In genomic region chr17:21033350-21033749, GRCh38 we compare ENCODE assay signal across 13 cellular contexts. TPM values are rescaled to one million over a fixed set of nuclear protein-coding genes. Genes with fewer than 3 reads are reported as not detected.
DNase-seq lines count a peak whose midpoint lies in the region; ATAC-seq and TF ChIP-seq lines count a peak whose summit lies in the region.
"Had no signal": no experiment of that assay in that cellular context is flagged by ENCODE, and none has a peak within 500 bp of the region (broad histone marks: within the 10 kb centered on the region; RNA-seq: fewer than 3 reads in every experiment).

No MANE protein-coding gene starts in this region.

- H3K4me3 ChIP-seq in GM23248 = no peak overlapping the region
- H3K4me3 ChIP-seq in Panc1 (ENCODE audit: low read depth in 2 of 2, low read length in 2 of 2) = no peak overlapping the region
- no peak overlapping the region for H3K4me3 ChIP-seq in dorsolateral prefrontal cortex
- H3K4me3 ChIP-seq: thyroid gland had no signal

- in situ Hi-C loops in GM23248 (cut with MboI) = no loop called here
- in situ Hi-C loops in Panc1 (cut with HindIII; ENCODE audit: low pct_unique_long_range_greater_than_20kb, low sequenced_read_pairs) = no loop called here

- peaks cover 75% of the 10 kb centered on the region for H4K20me1 ChIP-seq in GM23248 (ENCODE audit: insufficient read depth)

- 0 out of 2 replicates have a peak, but pooled peaks cover 1% of the 10 kb centered on the region for H3K36me3 ChIP-seq in GM23248 (ENCODE audit: low read depth)
- peaks cover 6% of the 10 kb centered on the region; the same call in 1 of the 2 replicates for H3K36me3 ChIP-seq in Panc1 (ENCODE audit: control insufficient read depth, insufficient read depth, low read length)
- H3K36me3 ChIP-seq: thyroid gland had no signal

- BruUV-seq in Panc1 (replicated peaks; lab: Mats Ljungman, UMichigan) = no TSS peak

- no peaks in the 10 kb centered on the region for H3K27me3 Mint-ChIP-seq in effector memory CD8-positive, alpha-beta T cell
- no peaks in the 10 kb centered on the region for H3K27me3 Mint-ChIP-seq in progenitor cell of endocrine pancreas
- H3K27me3 Mint-ChIP-seq: IgD-negative memory B cell had no signal

- DNase-seq in GM23248 = peak; percentile 59
- no peak for DNase-seq in Panc1 (ENCODE audit: low read depth, low spot score)
- DNase-seq in effector memory CD8-positive, alpha-beta T cell = no peak
- no peak for DNase-seq in progenitor cell of endocrine pancreas (ENCODE audit: low spot score, unreplicated experiment)
- DNase-seq in kidney glomerular epithelial cell (lab: John Stamatoyannopoulos, UW) = no peak
- no peak for DNase-seq in amniotic stem cell (lab: John Stamatoyannopoulos, UW)
- no peak for DNase-seq in dorsolateral prefrontal cortex
- DNase-seq in NCI-H2171 (lab: John Stamatoyannopoulos, UW) = no peak
- DNase-seq: activated CD4-positive, CD25-positive, alpha-beta regulatory T cell treated with anti-CD3 and anti-CD28 coated beads, Interleukin-2, amount 50 U/mL, for 72 hours; NCI-H2107; nucleus accumbens; thyroid gland had no signal

- TF ChIP-seq CTCF in Panc1 (IDR thresholded peaks at IDR 0.05) (no peak), progenitor cell of endocrine pancreas (IDR thresholded peaks at IDR 0.05; ENCODE audit: unreplicated experiment) (no peak), dorsolateral prefrontal cortex (IDR thresholded peaks at IDR 0.05 in 54 of 56, conservative IDR thresholded peaks at IDR 0.05 in 2 of 56; ENCODE audit: low read depth in 1 of 56, partially characterized antibody in 56 of 56) (no peak)

- peaks cover 100% of the 10 kb centered on the region for H3K79me2 ChIP-seq in GM23248 (ENCODE audit: insufficient read depth)

- H3K9me2 ChIP-seq in GM23248 (ENCODE audit: insufficient read depth) = no peaks in the 10 kb centered on the region

- no peaks in the 10 kb centered on the region for H3K9me3 Mint-ChIP-seq in effector memory CD8-positive, alpha-beta T cell
- H3K9me3 Mint-ChIP-seq in progenitor cell of endocrine pancreas (ENCODE audit: low read depth) = no peaks in the 10 kb centered on the region
- H3K9me3 Mint-ChIP-seq: IgD-negative memory B cell had no signal

- peaks cover 72 to 78% of the 10 kb centered on the region in 2 donors for H3K4me1 Mint-ChIP-seq in effector memory CD8-positive, alpha-beta T cell (ENCODE audit: low read depth in 2 of 2)
- H3K4me1 Mint-ChIP-seq in progenitor cell of endocrine pancreas (ENCODE audit: low read depth) = peaks cover 57% of the 10 kb centered on the region

- H3K36me3 Mint-ChIP-seq in effector memory CD8-positive, alpha-beta T cell (ENCODE audit: insufficient read depth) = peaks cover 15% of the 10 kb centered on the region
- H3K36me3 Mint-ChIP-seq in progenitor cell of endocrine pancreas (ENCODE audit: insufficient read depth) = peaks cover 2% of the 10 kb centered on the region
- H3K36me3 Mint-ChIP-seq: IgD-negative memory B cell had no signal

- H3K9me3 ChIP-seq in GM23248 (ENCODE audit: low read depth) (no peaks in the 10 kb centered on the region), Panc1 (ENCODE audit: control insufficient read depth, insufficient read depth, low read depth, low read length) (no peaks in the 10 kb centered on the region)
- H3K9me3 ChIP-seq: thyroid gland had no signal

- H3K27ac Mint-ChIP-seq in effector memory CD8-positive, alpha-beta T cell = peak overlapping the region; percentile 87 to 90
- H3K27ac Mint-ChIP-seq in progenitor cell of endocrine pancreas = peak overlapping the region; percentile 70

- H3K9ac ChIP-seq in GM23248 = no peak overlapping the region

- no peak overlapping the region for H3K4me2 ChIP-seq in GM23248 (ENCODE audit: unreplicated experiment)

- H3F3A ChIP-seq in GM23248 (ENCODE audit: insufficient read depth) = peaks cover 45% of the 10 kb centered on the region

- WGBS in GM23248 (ENCODE audit: low coverage in 1 of 2, low lambda C conversion rate in 2 of 2, missing lambda C conversion rate in 2 of 2), 2 experiments = 61 to 66% methylated on average over 2 of the region's 2 CpGs

- CTCF ChIA-PET in Panc1 (lab: Charles Lee) = interaction anchor here (0.7 kb wide), 1 partner anchor 95 kb away, joined by 17 read pairs; no protein-coding TSS in a partner anchor

- no peak for ATAC-seq in Panc1
- ATAC-seq in effector memory CD8-positive, alpha-beta T cell (replicated peaks) = no peak

- intact Hi-C loops in Panc1 (cut with micrococcal nuclease; ENCODE audit: unreplicated experiment) = no loop called here
- intact Hi-C loops in dorsolateral prefrontal cortex (cut with DNase I) = no loop called here

- POLR2A ChIA-PET in Panc1 (lab: Charles Lee) = no interaction called here

- no peak overlapping the region for H2AFZ ChIP-seq in GM23248

- peak overlapping the region; percentile 74 to 83 for H3K4me3 Mint-ChIP-seq in effector memory CD8-positive, alpha-beta T cell
- no peak overlapping the region for H3K4me3 Mint-ChIP-seq in progenitor cell of endocrine pancreas (ENCODE audit: low read depth)

- H3K4me1 ChIP-seq in GM23248 (ENCODE audit: insufficient read depth) (peaks cover 53% of the 10 kb centered on the region), Panc1 (ENCODE audit: control insufficient read depth, insufficient read depth, low read length) (peaks cover 52% of the 10 kb centered on the region)

- peak overlapping the region; percentile 62 for H3K27ac ChIP-seq in GM23248
- 0 out of 2 replicates have a peak overlapping the region, but pooled peaks have one; percentile 7 for H3K27ac ChIP-seq in Panc1 (ENCODE audit: low read length)
- peak overlapping the region in 26 of 59 donors; percentile 5 to 85 (median 34) for H3K27ac ChIP-seq in dorsolateral prefrontal cortex
- H3K27ac ChIP-seq: thyroid gland had no signal

- no peaks in the 10 kb centered on the region for H3K27me3 ChIP-seq in GM23248 (replicated peaks; ENCODE audit: insufficient read depth)
- H3K27me3 ChIP-seq in Panc1 (ENCODE audit: control insufficient read depth, insufficient read depth, low read length) = no peaks in the 10 kb centered on the region
- H3K27me3 ChIP-seq in dorsolateral prefrontal cortex = no peaks in the 10 kb centered on the region
- H3K27me3 ChIP-seq: thyroid gland had no signal

RNA-seq across cellular contexts. Expression of gene USP22, which starts 9.5 kb away (rescaled TPM):
- 154 and 161 TPM in 2 replicates for total RNA-seq in GM23248 (2014; rRNA removed; shearing (Covaris generic))
- polyA plus RNA-seq in GM23248 (2016; fragmentation: Nextera tagmentation; extraction: Ambion mirVana) = 70.6 and 75.1 TPM in 2 replicates
- total RNA-seq in Panc1 (2021; ENCODE audit: unreplicated experiment) (224 TPM), progenitor cell of endocrine pancreas (368 and 373 TPM in 2 replicates), dorsolateral prefrontal cortex (100 to 1,000 TPM; 223 to 385 (median 299) TPM)
- polyA plus RNA-seq in Panc1 (2012; ENCODE audit: insufficient read length) = 175 TPM
